1 cellular context compared by ENCODE assay signal in the genomic region with DNA sequence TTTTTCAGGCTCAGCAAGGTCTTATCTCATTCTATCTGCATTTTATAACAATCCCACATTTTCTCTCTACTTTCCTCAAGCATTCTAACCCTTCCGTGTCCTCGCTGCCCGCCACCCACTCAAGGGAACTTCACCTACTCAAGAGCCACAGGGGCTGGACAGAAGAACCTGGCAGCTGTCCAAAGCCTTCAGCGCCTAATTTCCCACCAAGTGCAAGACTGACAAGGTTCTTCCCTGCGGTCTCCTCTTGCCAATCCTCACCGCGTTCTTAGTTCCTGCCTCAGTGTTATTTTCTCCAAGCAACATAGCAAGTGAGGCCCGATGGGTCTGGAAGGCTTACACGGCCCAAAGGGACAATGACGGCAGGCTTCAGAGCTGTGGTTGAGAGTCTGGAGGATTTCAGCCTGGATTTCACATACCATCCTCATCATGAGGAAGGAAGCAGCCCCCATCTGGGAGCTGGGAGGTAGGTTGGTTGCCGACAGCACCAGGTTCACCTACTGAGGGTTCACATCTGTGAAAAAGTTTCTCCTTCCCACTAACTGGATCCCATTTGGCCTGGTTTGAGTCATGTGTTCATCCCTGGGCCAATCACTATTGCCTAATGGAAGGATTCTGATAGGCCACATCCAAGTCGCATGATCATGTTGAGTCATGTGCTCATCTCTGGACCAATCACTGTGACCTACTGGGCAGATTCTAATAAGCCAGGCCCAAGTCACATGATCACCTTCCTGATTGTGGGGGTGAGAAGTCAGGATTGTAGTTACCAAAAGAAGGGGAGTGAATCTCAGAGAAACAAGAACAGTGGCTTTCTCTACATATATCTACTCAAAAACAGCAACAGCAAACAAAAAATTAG.
TF ChIP-seq lines count a peak whose summit lies in the region.

No MANE protein-coding gene starts in this region.

TF ChIP-seq in HepG2, 621 proteins besides CTCF, POLR2A, EP300 and RAD21:
- TF ChIP-seq, protein P1, sequence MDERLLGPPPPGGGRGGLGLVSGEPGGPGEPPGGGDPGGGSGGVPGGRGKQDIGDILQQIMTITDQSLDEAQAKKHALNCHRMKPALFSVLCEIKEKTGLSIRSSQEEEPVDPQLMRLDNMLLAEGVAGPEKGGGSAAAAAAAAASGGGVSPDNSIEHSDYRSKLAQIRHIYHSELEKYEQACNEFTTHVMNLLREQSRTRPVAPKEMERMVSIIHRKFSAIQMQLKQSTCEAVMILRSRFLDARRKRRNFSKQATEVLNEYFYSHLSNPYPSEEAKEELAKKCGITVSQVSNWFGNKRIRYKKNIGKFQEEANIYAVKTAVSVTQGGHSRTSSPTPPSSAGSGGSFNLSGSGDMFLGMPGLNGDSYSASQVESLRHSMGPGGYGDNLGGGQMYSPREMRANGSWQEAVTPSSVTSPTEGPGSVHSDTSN (CRISPR knock-in tag; IDR thresholded peaks at IDR 0.05): no peak
- TF ChIP-seq NFYC (CRISPR knock-in tag; IDR thresholded peaks at IDR 0.05) (0 out of 2 replicates have a peak, but pooled peaks have one; percentile 19), RAD51 (IDR thresholded peaks at IDR 0.05; ENCODE audit: borderline replicate concordance) (peak; percentile 54; the same call in 1 of the 2 replicates), ZNF430 (CRISPR knock-in tag; IDR thresholded peaks at IDR 0.05) (no peak)
- TF ChIP-seq, protein P2, sequence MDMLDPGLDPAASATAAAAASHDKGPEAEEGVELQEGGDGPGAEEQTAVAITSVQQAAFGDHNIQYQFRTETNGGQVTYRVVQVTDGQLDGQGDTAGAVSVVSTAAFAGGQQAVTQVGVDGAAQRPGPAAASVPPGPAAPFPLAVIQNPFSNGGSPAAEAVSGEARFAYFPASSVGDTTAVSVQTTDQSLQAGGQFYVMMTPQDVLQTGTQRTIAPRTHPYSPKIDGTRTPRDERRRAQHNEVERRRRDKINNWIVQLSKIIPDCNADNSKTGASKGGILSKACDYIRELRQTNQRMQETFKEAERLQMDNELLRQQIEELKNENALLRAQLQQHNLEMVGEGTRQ (IDR thresholded peaks at IDR 0.05; ENCODE audit: low read depth, low read length): peak; percentile 62
- TF ChIP-seq, protein P2 (CRISPR knock-in tag; IDR thresholded peaks at IDR 0.05; ENCODE audit: borderline replicate concordance): no peak; the same call in 1 of the 2 replicates
